ENCODE assay signal across 15 cellular contexts in the genomic region with DNA sequence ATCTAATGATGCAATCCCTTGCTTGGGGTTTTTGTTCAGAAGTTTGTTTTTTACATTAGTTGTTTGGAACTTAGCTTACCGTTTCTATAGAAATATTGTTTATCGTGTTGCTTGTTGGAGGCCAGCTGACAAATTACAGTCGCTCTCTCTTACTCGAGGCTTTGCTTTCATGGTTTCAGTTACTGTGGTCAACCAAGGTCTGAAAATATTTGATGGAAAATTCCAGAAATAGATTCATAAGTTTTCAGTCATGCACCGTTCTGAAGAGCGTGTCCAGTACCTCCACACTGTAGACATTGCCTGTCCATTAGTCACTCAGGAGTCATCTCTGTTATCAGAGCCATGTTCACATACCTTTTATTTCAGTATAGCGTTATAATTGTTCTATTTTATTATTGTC. TPM values are rescaled to one million over a fixed set of nuclear protein-coding genes. Genes with fewer than 3 reads are reported as not detected.
DNase-seq lines count a peak whose midpoint lies in the region; ATAC-seq and TF ChIP-seq lines count a peak whose summit lies in the region.
"Had no signal": no experiment of that assay in that cellular context is flagged by ENCODE, and none has a peak within 500 bp of the region (broad histone marks: within the 10 kb centered on the region; RNA-seq: fewer than 3 reads in every experiment).

No MANE protein-coding gene starts in this region.

- no peak for TF ChIP-seq CTCF in GM10266 (IDR thresholded peaks at IDR 0.05; ENCODE audit: control insufficient read depth, insufficient read depth, low read depth, missing control alignments)
- no peak for TF ChIP-seq CTCF in Peyer's patch (IDR thresholded peaks at IDR 0.05)

- no peak overlapping the region for H3K4me3 ChIP-seq in Karpas-422 (ENCODE audit: low read length)
- H3K4me3 ChIP-seq in Peyer's patch = no peak overlapping the region
- H3K4me3 ChIP-seq: neural progenitor cell, suprapubic skin had no signal

- H3K9me3 ChIP-seq in Karpas-422 (ENCODE audit: low read length) (no peaks in the 10 kb centered on the region), Peyer's patch (no peaks in the 10 kb centered on the region)
- H3K9me3 ChIP-seq: suprapubic skin had no signal

- H3K9me3 Mint-ChIP-seq in stimulated activated memory B cell treated with anti-CD40 and anti-IgM and Interleukin-4, amounts not matched to agents 10 μg/mL and 1 μg/mL and 100 μg/mL, for 72 hours = peaks cover 8% of the 10 kb centered on the region
- H3K9me3 Mint-ChIP-seq: activated CD4-positive, alpha-beta memory T cell treated with anti-CD3 and anti-CD28 coated beads for 36 hours; activated naive CD4-positive, alpha-beta T cell treated with anti-CD3 and anti-CD28 coated beads, Interleukin-2, amount 10 ng/mL, durations not matched to agents 7 days and 5 days; effector memory CD8-positive, alpha-beta T cell; neural progenitor cell had no signal

- no peak overlapping the region for H3K4me3 Mint-ChIP-seq in stimulated activated memory B cell treated with anti-CD40 and anti-IgM and Interleukin-4, amounts not matched to agents 10 μg/mL and 1 μg/mL and 100 μg/mL, for 72 hours
- H3K4me3 Mint-ChIP-seq: activated CD4-positive, alpha-beta memory T cell treated with anti-CD3 and anti-CD28 coated beads for 36 hours; activated naive CD4-positive, alpha-beta T cell treated with anti-CD3 and anti-CD28 coated beads, Interleukin-2, amount 10 ng/mL, durations not matched to agents 7 days and 5 days; effector memory CD8-positive, alpha-beta T cell; H9; neural progenitor cell had no signal

- H3K36me3 Mint-ChIP-seq in stimulated activated memory B cell treated with anti-CD40 and anti-IgM and Interleukin-4, amounts not matched to agents 10 μg/mL and 1 μg/mL and 100 μg/mL, for 72 hours = peaks cover 54% of the 10 kb centered on the region

- no peak for ATAC-seq in stimulated activated memory B cell treated with anti-CD40 and anti-IgM and Interleukin-4, amounts not matched to agents 10 μg/mL and 1 μg/mL and 100 μg/mL, for 72 hours
- no peak for ATAC-seq in HG02763 (IDR thresholded peaks at IDR 0.05; ENCODE audit: unreplicated experiment)
- ATAC-seq: effector memory CD8-positive, alpha-beta T cell had no signal

- peak overlapping the region; percentile 57 for H3K4me2 ChIP-seq in Karpas-422 (ENCODE audit: low read depth, low read length, poor library complexity, severe bottlenecking)
- H3K4me2 ChIP-seq: neural progenitor cell had no signal

- H4K20me1 ChIP-seq in Karpas-422 (ENCODE audit: insufficient read depth, low read depth, low read length) = no peaks in the 10 kb centered on the region

- H3K9ac ChIP-seq in Karpas-422 (ENCODE audit: low read length) = no peak overlapping the region
- H3K9ac ChIP-seq: neural progenitor cell had no signal

- no peaks in the 10 kb centered on the region for H3K79me2 ChIP-seq in Karpas-422 (ENCODE audit: low read length)

- DNase-seq in GM10266 (ENCODE audit: extremely low spot score) = peak; percentile 13
- DNase-seq in Karpas-422 = no peak
- peak; percentile 90 for DNase-seq in dedifferentiated amniotic fluid mesenchymal stem cell (ENCODE audit: extremely low spot score)
- no peak for DNase-seq in Peyer's patch
- DNase-seq in C1 segment of cervical spinal cord (lab: John Stamatoyannopoulos, UW) = no peak
- DNase-seq: activated CD4-positive, alpha-beta memory T cell treated with anti-CD3 and anti-CD28 coated beads for 36 hours; activated naive CD4-positive, alpha-beta T cell treated with anti-CD3 and anti-CD28 coated beads, Interleukin-2, amount 10 ng/mL, durations not matched to agents 7 days and 5 days; effector memory CD8-positive, alpha-beta T cell; H9; NCI-H1092 treated with DMSO at 0.1 percent for 48 hours; stimulated activated CD4-positive, alpha-beta T cell treated with anti-CD3 and anti-CD28 coated beads, Interleukin-2, amount 100 ng/mL, for 48 hours had no signal

- peaks cover 53% of the 10 kb centered on the region for H3K4me1 Mint-ChIP-seq in stimulated activated memory B cell treated with anti-CD40 and anti-IgM and Interleukin-4, amounts not matched to agents 10 μg/mL and 1 μg/mL and 100 μg/mL, for 72 hours
- H3K4me1 Mint-ChIP-seq: neural progenitor cell had no signal

- TF ChIP-seq POLR2A in Peyer's patch (IDR thresholded peaks at IDR 0.05) = no peak

- peak overlapping the region; percentile 86 for H3K27ac ChIP-seq in Karpas-422 (ENCODE audit: low read length)
- no peak overlapping the region for H3K27ac ChIP-seq in Peyer's patch
- H3K27ac ChIP-seq: neural progenitor cell, suprapubic skin had no signal

- H3K27ac Mint-ChIP-seq in stimulated activated memory B cell treated with anti-CD40 and anti-IgM and Interleukin-4, amounts not matched to agents 10 μg/mL and 1 μg/mL and 100 μg/mL, for 72 hours = peak overlapping the region; percentile 69
- H3K27ac Mint-ChIP-seq: activated CD4-positive, alpha-beta memory T cell treated with anti-CD3 and anti-CD28 coated beads for 36 hours; activated naive CD4-positive, alpha-beta T cell treated with anti-CD3 and anti-CD28 coated beads, Interleukin-2, amount 10 ng/mL, durations not matched to agents 7 days and 5 days; H9; neural progenitor cell had no signal

- H3K27me3 ChIP-seq in Karpas-422 (ENCODE audit: low read length) = no peaks in the 10 kb centered on the region
- no peaks in the 10 kb centered on the region for H3K27me3 ChIP-seq in Peyer's patch
- H3K27me3 ChIP-seq: neural progenitor cell, suprapubic skin had no signal

- no peaks in the 10 kb centered on the region for H3K9me2 ChIP-seq in Karpas-422 (replicated peaks; ENCODE audit: insufficient read depth, low read length)

- H2AFZ ChIP-seq in Karpas-422 (ENCODE audit: low read length) = no peak overlapping the region
- H2AFZ ChIP-seq: neural progenitor cell had no signal

- H3K4me1 ChIP-seq in Karpas-422 (ENCODE audit: low read length) (peaks cover 34% of the 10 kb centered on the region), Peyer's patch (no peaks in the 10 kb centered on the region)
- H3K4me1 ChIP-seq: neural progenitor cell, suprapubic skin had no signal

- peaks cover 21% of the 10 kb centered on the region for H3K36me3 ChIP-seq in Karpas-422 (ENCODE audit: insufficient read depth, low read length)
- peaks cover 0 to 39% (median 0%) of the 10 kb centered on the region in 3 donors for H3K36me3 ChIP-seq in Peyer's patch

- H3K27me3 Mint-ChIP-seq in stimulated activated memory B cell treated with anti-CD40 and anti-IgM and Interleukin-4, amounts not matched to agents 10 μg/mL and 1 μg/mL and 100 μg/mL, for 72 hours = no peaks in the 10 kb centered on the region
- H3K27me3 Mint-ChIP-seq: activated CD4-positive, alpha-beta memory T cell treated with anti-CD3 and anti-CD28 coated beads for 36 hours; activated naive CD4-positive, alpha-beta T cell treated with anti-CD3 and anti-CD28 coated beads, Interleukin-2, amount 10 ng/mL, durations not matched to agents 7 days and 5 days; effector memory CD8-positive, alpha-beta T cell had no signal

RNA-seq across cellular contexts. Expression of a gene that starts 47.9 kb away (rescaled TPM):
- 154 and 156 TPM in 2 replicates for total RNA-seq in Karpas-422 (2014; rRNA removed; shearing (Covaris generic); ENCODE audit: low replicate concordance)
- total RNA-seq in Peyer's patch = 100 to 1,000 TPM in 3 of 4 donors, 10 to 100 TPM in 1; 93.1 to 140 (median 127) TPM

Comparison
In these comparisons a context has a peak if more than half of its experiments do, and no peak if none do; other contexts are left out.
1. DNase-seq: peak in GM10266 (single experiment) and dedifferentiated amniotic fluid mesenchymal stem cell (single experiment); none in Karpas-422 (single experiment), Peyer's patch (0 of 3) and C1 segment of cervical spinal cord (0 of 14).